11 cellular contexts compared by ENCODE assay signal in the genomic region with DNA sequence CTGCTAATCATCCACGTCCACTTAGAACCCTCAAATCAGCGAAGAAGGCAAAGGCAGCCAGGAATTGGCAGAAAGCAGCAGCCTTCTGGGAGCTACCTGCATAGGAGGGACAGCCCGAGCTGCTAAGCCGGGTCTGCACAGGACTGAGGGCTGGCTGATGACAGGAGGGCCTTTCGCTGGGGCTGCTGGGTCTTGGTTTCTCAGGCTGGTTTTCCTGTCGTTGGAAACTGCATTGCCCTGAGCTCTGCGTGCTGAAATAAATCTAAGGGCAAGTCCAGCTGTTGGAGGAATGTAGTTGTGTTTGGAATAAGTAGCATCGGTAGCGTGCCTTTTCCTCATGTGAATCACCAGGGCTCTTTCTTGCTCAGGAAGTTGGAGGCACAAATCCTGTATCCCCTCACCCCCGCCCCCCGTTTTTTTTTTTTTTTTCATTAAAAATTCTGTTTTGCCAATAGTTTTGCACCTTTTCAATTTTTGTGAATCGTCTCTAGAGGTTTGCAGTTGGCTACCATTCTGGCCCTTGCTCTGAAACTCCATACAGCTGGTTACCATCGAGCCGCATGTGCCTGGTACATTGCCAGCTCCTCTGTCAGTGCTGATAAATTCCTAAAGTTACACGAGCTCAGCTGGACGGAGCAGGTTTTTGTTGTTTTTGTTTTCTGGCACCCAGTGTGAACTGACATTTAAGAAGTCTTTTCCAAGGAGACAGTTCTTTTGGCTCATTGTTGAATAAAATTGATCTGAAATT.
DNase-seq lines count a peak whose midpoint lies in the region; ATAC-seq, FAIRE-seq and TF ChIP-seq lines count a peak whose summit lies in the region.
"Had no signal": no experiment of that assay in that cellular context is flagged by ENCODE, and none has a peak within 500 bp of the region (broad histone marks: within the 10 kb centered on the region; RNA-seq: fewer than 3 reads in every experiment).

No MANE protein-coding gene starts in this region.

- peak overlapping the region in 1 of 2 experiments; percentile 50; a peak in 1 of 4 replicates for H3K4me2 ChIP-seq in H1 (ENCODE audit: insufficient read depth in 1 of 2, low read depth in 2 of 2, low read length in 2 of 2)

- H2BK15ac ChIP-seq in H1 (ENCODE audit: low read length): peak overlapping the region; percentile 23; the same call in 1 of the 2 replicates

- H3K79me2 ChIP-seq in H1 (ENCODE audit: control insufficient read depth in 1 of 2, insufficient read depth in 2 of 2, low read length in 2 of 2): no peaks in the 10 kb centered on the region

- H4K5ac ChIP-seq in H1 (ENCODE audit: insufficient read length, low read depth, low read length): no peak overlapping the region

- H3K14ac ChIP-seq in H1 (ENCODE audit: insufficient read length): no peak overlapping the region

- H3K27me3 Mint-ChIP-seq in activated naive CD8-positive, alpha-beta T cell treated with anti-CD3 and anti-CD28 coated beads, Interleukin-2, amount 50 U/mL, for 24 hours: peaks cover 10% of the 10 kb centered on the region

- no peak for TF ChIP-seq EP300 in H1 (IDR thresholded peaks at IDR 0.05; ENCODE audit: borderline replicate concordance in 1 of 2, low read depth in 2 of 2, low read length in 2 of 2)

- intact Hi-C loops in aorta (cut with DNase I): no loop called here

- H2BK20ac ChIP-seq in H1 (ENCODE audit: low read length): 0 out of 2 replicates have a peak overlapping the region, but pooled peaks have one; percentile 9

- no peak overlapping the region for H3K9ac ChIP-seq in H1 (replicated peaks in 1 of 4; ENCODE audit: extremely low read depth in 1 of 4, low read depth in 3 of 4, low read length in 3 of 4)

- WGBS in H1 (ENCODE audit: extremely low coverage in 1 of 2, insufficient coverage in 1 of 2, insufficient read length in 1 of 2, insufficient replicate concordance in 2 of 2, low coverage in 1 of 2, low lambda C conversion rate in 2 of 2, missing lambda C conversion rate in 1 of 2), 2 experiments: 85% methylated on average over 16 of the region's 16 CpGs; no CpG with 5 or more reads in 1 of the 2 experiments
- 5 to 11% methylated on average over 16 of the region's 16 CpGs for WGBS in aorta, 2 donors

- ATAC-seq in aorta (ENCODE audit: low FRiP score): peak; percentile 63
- ATAC-seq in GM19467 (IDR thresholded peaks at IDR 0.05; ENCODE audit: unreplicated experiment): no peak
- no peak for ATAC-seq in activated naive CD8-positive, alpha-beta T cell treated with anti-CD3 and anti-CD28 coated beads, Interleukin-2, amount 50 U/mL, for 24 hours

- no peak overlapping the region for H3K56ac ChIP-seq in H1 (replicated peaks; ENCODE audit: insufficient read length, low read depth, low read length)

- H2BK120ac ChIP-seq in H1 (replicated peaks; ENCODE audit: low read depth, low read length): no peak overlapping the region

- no peak overlapping the region for H3K4me3 Mint-ChIP-seq in activated naive CD8-positive, alpha-beta T cell treated with anti-CD3 and anti-CD28 coated beads, Interleukin-2, amount 50 U/mL, for 24 hours
- H3K4me3 Mint-ChIP-seq: immature natural killer cell had no signal

- no peaks in the 10 kb centered on the region for H3K36me3 Mint-ChIP-seq in activated naive CD8-positive, alpha-beta T cell treated with anti-CD3 and anti-CD28 coated beads, Interleukin-2, amount 50 U/mL, for 24 hours (ENCODE audit: low read depth)
- H3K36me3 Mint-ChIP-seq: immature natural killer cell had no signal

- no peaks in the 10 kb centered on the region; the same call in 1 of the 2 replicates for H3K79me1 ChIP-seq in H1 (ENCODE audit: low read depth, low read length)

- no peaks in the 10 kb centered on the region for H4K20me1 ChIP-seq in H1 (replicated peaks in 1 of 2; ENCODE audit: control insufficient read depth in 1 of 2, insufficient read depth in 2 of 2, low read length in 2 of 2)

- H3K9me3 ChIP-seq in H1 (ENCODE audit: insufficient read depth in 2 of 2, low read depth in 1 of 2, low read length in 1 of 2) (no peaks in the 10 kb centered on the region), aorta (ENCODE audit: control insufficient read depth, low read length) (peaks cover 3% of the 10 kb centered on the region), BE2C (no peaks in the 10 kb centered on the region; the same call in 1 of the 2 replicates)

- no peak overlapping the region for H4K8ac ChIP-seq in H1 (ENCODE audit: extremely low read depth, insufficient read depth, low read length)

- no peak for TF ChIP-seq RAD21 in H1 (IDR thresholded peaks at IDR 0.05 in 1 of 2, conservative IDR thresholded peaks at IDR 0.05 in 1 of 2; ENCODE audit: low read depth in 2 of 2, low read length in 2 of 2)

- H3K4me1 Mint-ChIP-seq in activated naive CD8-positive, alpha-beta T cell treated with anti-CD3 and anti-CD28 coated beads, Interleukin-2, amount 50 U/mL, for 24 hours: no peaks in the 10 kb centered on the region

- no peak overlapping the region; the same call in 1 of the 2 replicates for H2BK5ac ChIP-seq in H1 (ENCODE audit: low read depth, low read length)

- no peak overlapping the region for H3K27ac Mint-ChIP-seq in activated naive CD8-positive, alpha-beta T cell treated with anti-CD3 and anti-CD28 coated beads, Interleukin-2, amount 50 U/mL, for 24 hours
- H3K27ac Mint-ChIP-seq: immature natural killer cell had no signal

- no peak overlapping the region for H3K18ac ChIP-seq in H1 (ENCODE audit: extremely low read depth, low read length)

- no peak overlapping the region for H3K27ac ChIP-seq in H1 (ENCODE audit: low read depth, low read length)
- H3K27ac ChIP-seq in aorta (ENCODE audit: low read depth in 1 of 2, low read length in 2 of 2): no peak overlapping the region
- H3K27ac ChIP-seq: psoas muscle had no signal

- TF ChIP-seq CTCF in H1 (IDR thresholded peaks at IDR 0.05; ENCODE audit: control extremely low read depth in 1 of 3, insufficient read depth in 1 of 3, low read depth in 1 of 3, low read length in 3 of 3) (no peak), BE2C (IDR thresholded peaks at IDR 0.05; ENCODE audit: low read depth, low read length) (no peak)

- H3K36me3 ChIP-seq in H1 (ENCODE audit: control insufficient read depth in 2 of 4, insufficient read depth in 4 of 4, low read length in 3 of 4) (peaks cover 0 to 14% (median 6%) of the 10 kb centered on the region in 4 experiments; a peak in 5 of 8 replicates), aorta (ENCODE audit: control insufficient read depth in 1 of 2, insufficient read depth in 2 of 2, low read length in 1 of 2) (no peaks in the 10 kb centered on the region), BE2C (peaks cover 19% of the 10 kb centered on the region)

- H2BK12ac ChIP-seq in H1 (ENCODE audit: low read depth, low read length): no peak overlapping the region

- no peak for TF ChIP-seq POLR2A in H1 (IDR thresholded peaks at IDR 0.05; ENCODE audit: control extremely low read depth in 1 of 2, low read depth in 2 of 2, low read length in 2 of 2)

- POLR2A ChIA-PET in H1 (lab: Charles Lee; ENCODE audit: partially characterized antibody): interaction anchor here (0.6 kb wide), 1 partner anchor 225 kb away, joined by 3 read pairs; no protein-coding TSS in a partner anchor

- H3K4me1 ChIP-seq in H1 (replicated peaks in 1 of 4; ENCODE audit: control insufficient read depth in 3 of 4, insufficient read depth in 4 of 4, low read length in 3 of 4) (peaks cover 2 to 13% (median 10%) of the 10 kb centered on the region in 4 experiments; a peak in 6 of 7 replicates), aorta (ENCODE audit: control insufficient read depth in 1 of 2, insufficient read depth in 2 of 2, low read length in 2 of 2) (no peaks in the 10 kb centered on the region), BE2C (no peaks in the 10 kb centered on the region; the same call in 1 of the 2 replicates)

- no peak overlapping the region for H2AFZ ChIP-seq in H1 (ENCODE audit: low read length)

- no peaks in the 10 kb centered on the region for H3K9me3 Mint-ChIP-seq in activated naive CD8-positive, alpha-beta T cell treated with anti-CD3 and anti-CD28 coated beads, Interleukin-2, amount 50 U/mL, for 24 hours
- H3K9me3 Mint-ChIP-seq: immature natural killer cell had no signal

- no peak overlapping the region; the same call in 1 of the 2 replicates for H2AK5ac ChIP-seq in H1 (ENCODE audit: low read depth, low read length)

- H4K91ac ChIP-seq in H1 (replicated peaks; ENCODE audit: insufficient read length, low read length): no peak overlapping the region

- CTCF ChIA-PET in H1 (lab: Charles Lee; ENCODE audit: partially characterized antibody): interaction anchor here (0.6 to 1.4 kb wide), 5 partner anchors 56 to 565 kb away, joined by 3 to 4 read pairs (median 3); no protein-coding TSS in a partner anchor

- H3K27me3 ChIP-seq in H1 (replicated peaks in 1 of 4; ENCODE audit: control insufficient read depth in 3 of 4, extremely low read depth in 1 of 4, insufficient read depth in 3 of 4, low read length in 3 of 4): no peaks in the 10 kb centered on the region
- no peaks in the 10 kb centered on the region for H3K27me3 ChIP-seq in aorta (ENCODE audit: control insufficient read depth in 1 of 2, insufficient read depth in 2 of 2, low read length in 1 of 2)
- no peaks in the 10 kb centered on the region for H3K27me3 ChIP-seq in BE2C

- no peak overlapping the region for H3K23ac ChIP-seq in H1 (ENCODE audit: insufficient read length)

- no peak overlapping the region for H3K4me3 ChIP-seq in H1 (ENCODE audit: extremely low read depth in 1 of 4, insufficient read depth in 2 of 4, low read depth in 3 of 4, low read length in 4 of 4)
- H3K4me3 ChIP-seq in aorta (ENCODE audit: low read length in 2 of 2): no peak overlapping the region
- no peak overlapping the region for H3K4me3 ChIP-seq in BE2C (ENCODE audit: low read depth, low read length)
- H3K4me3 ChIP-seq: psoas muscle had no signal

- DNase-seq in NCI-H510A treated with DMSO at 0.1 percent for 48 hours (lab: John Stamatoyannopoulos, UW) (peak; percentile 14), NCI-H510A (lab: John Stamatoyannopoulos, UW) (no peak), H1 (ENCODE audit: low read depth in 1 of 2, low spot score in 2 of 2) (peak in 1 of 2 experiments; percentile 45), mucosa of gallbladder (ENCODE audit: low spot score) (peak; percentile 41), aorta (no peak), BE2C (no peak)
- DNase-seq in activated naive CD8-positive, alpha-beta T cell treated with anti-CD3 and anti-CD28 coated beads, Interleukin-2, amount 50 U/mL, for 24 hours: no peak
- DNase-seq: dermis blood vessel endothelial cell, immature natural killer cell had no signal

- no peak overlapping the region for H3K4ac ChIP-seq in H1 (replicated peaks; ENCODE audit: insufficient read length, low read depth, low read length)

- no peaks in the 10 kb centered on the region; the same call in 1 of the 2 replicates for H3K23me2 ChIP-seq in H1 (ENCODE audit: low read depth, low read length)

- no peak for FAIRE-seq in H1 (lab: Jason Lieb, UNC)

TF ChIP-seq in H1, 55 proteins besides CTCF, POLR2A, EP300 and RAD21:
- no peak for TF ChIP-seq SAP30 (IDR thresholded peaks at IDR 0.05; ENCODE audit: insufficient read depth, insufficient replicate concordance, low read length)

Comparison
In these comparisons a context has a peak if more than half of its experiments do, and no peak if none do; other contexts are left out.
1. DNase-seq: peak in NCI-H510A treated with DMSO at 0.1 percent for 48 hours (single experiment) and mucosa of gallbladder (single experiment); none in NCI-H510A (single experiment), aorta (0 of 2), BE2C (single experiment) and activated naive CD8-positive, alpha-beta T cell treated with anti-CD3 and anti-CD28 coated beads, Interleukin-2, amount 50 U/mL, for 24 hours (single experiment).